Comparison of ENCODE assay signal across 13 cellular contexts in the genomic region with DNA sequence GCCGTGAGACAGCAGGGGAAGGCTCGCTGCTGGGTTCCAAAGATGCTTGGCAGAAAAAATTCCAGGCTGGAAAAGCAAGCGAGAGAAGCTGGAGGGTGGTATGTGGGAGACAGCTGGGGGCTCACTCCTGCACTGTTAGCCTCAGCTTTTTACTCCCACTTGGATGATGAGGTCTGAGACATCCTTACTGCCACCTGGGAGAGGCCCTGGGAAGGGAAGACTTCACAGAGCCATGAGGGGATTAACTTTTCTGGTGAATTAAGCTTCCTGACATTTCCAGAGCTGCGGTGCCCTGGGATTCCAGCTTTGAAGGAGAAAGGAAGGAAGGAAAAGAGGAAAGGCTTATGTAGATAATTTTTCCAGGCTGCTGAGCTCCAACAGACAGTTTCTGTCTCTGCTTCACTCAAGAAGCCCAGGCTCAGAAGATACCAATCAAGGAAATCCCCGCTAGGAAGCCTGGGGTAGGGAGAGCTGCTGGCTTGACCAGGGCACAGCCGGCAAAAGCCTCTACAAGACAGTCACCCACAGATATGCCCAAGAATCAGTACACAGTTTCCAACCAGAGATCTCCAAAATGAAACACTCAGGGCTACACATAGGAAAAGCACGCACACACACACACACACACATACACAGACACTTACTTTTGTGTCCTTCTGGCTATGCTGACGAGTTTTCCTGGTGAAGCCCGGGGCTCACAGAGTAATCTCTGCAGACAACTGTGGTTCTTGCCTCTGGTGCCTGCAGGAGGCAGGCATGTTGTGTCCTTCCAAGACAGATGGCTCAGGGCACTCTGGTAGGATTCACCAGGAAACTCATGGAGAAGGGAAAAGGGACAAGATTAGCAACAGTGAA. TPM values are rescaled to one million over a fixed set of nuclear protein-coding genes. Genes with fewer than 3 reads are reported as not detected.
DNase-seq lines count a peak whose midpoint lies in the region; ATAC-seq and TF ChIP-seq lines count a peak whose summit lies in the region.
"Had no signal": no experiment of that assay in that cellular context is flagged by ENCODE, and none has a peak within 500 bp of the region (broad histone marks: within the 10 kb centered on the region; RNA-seq: fewer than 3 reads in every experiment).

No MANE protein-coding gene starts in this region.

- no peak overlapping the region for H4K91ac ChIP-seq in mesenchymal stem cell (ENCODE audit: low read length)

- no peak for TF ChIP-seq POLR2A in upper lobe of left lung (IDR thresholded peaks at IDR 0.05)

- H2BK120ac ChIP-seq in mesenchymal stem cell (ENCODE audit: low read depth, low read length) = no peak overlapping the region

- H2BK15ac ChIP-seq in mesenchymal stem cell (ENCODE audit: low read depth, poor library complexity, severe bottlenecking) = peak overlapping the region; percentile 70

- H3K4me2 ChIP-seq in mesenchymal stem cell (ENCODE audit: low read length, poor library complexity, severe bottlenecking) = peak overlapping the region; percentile 64

- no peak for TF ChIP-seq EP300 in upper lobe of left lung (IDR thresholded peaks at IDR 0.05)

- H3K27ac ChIP-seq in 22Rv1 (no peak overlapping the region), HUES48 (ENCODE audit: low read depth, low read length) (no peak overlapping the region), mesenchymal stem cell (ENCODE audit: low read length, poor library complexity, severe bottlenecking) (no peak overlapping the region), upper lobe of left lung (no peak overlapping the region)

- peak overlapping the region in 1 of 2 experiments; percentile 67 for H2BK12ac ChIP-seq in mesenchymal stem cell (ENCODE audit: low read length in 2 of 2)

- H3K4me1 ChIP-seq in HUES48 (ENCODE audit: control insufficient read depth, insufficient read depth, low read length) (peaks cover 33% of the 10 kb centered on the region), mesenchymal stem cell (ENCODE audit: control insufficient read depth, insufficient read depth, low read depth, low read length) (peaks cover 16% of the 10 kb centered on the region), upper lobe of left lung (peaks cover 9 to 22% (median 10%) of the 10 kb centered on the region in 4 donors)

- no peak overlapping the region for H2BK5ac ChIP-seq in mesenchymal stem cell (ENCODE audit: low read depth, low read length, poor library complexity, severe bottlenecking)

- H3K36me3 ChIP-seq in HUES48 (ENCODE audit: control insufficient read depth, insufficient read depth, low read length) (no peaks in the 10 kb centered on the region), mesenchymal stem cell (ENCODE audit: control insufficient read depth in 1 of 2, insufficient read depth in 2 of 2, low read depth in 1 of 2, low read length in 2 of 2) (peaks cover 0 to 10% of the 10 kb centered on the region in 2 experiments), upper lobe of left lung (no peaks in the 10 kb centered on the region)

- H3K27me3 ChIP-seq in HUES48 (ENCODE audit: control insufficient read depth, insufficient read depth, low read length) (no peaks in the 10 kb centered on the region), mesenchymal stem cell (ENCODE audit: control insufficient read depth in 1 of 2, insufficient read depth in 1 of 2, low read length in 2 of 2) (peaks cover 0 to 20% of the 10 kb centered on the region in 2 experiments), upper lobe of left lung (no peaks in the 10 kb centered on the region)

- DNase-seq in choroid plexus epithelial cell (ENCODE audit: low read depth) (peak; percentile 27), mesenchymal stem cell (peak; percentile 71), AML-193 (lab: John Stamatoyannopoulos, UW) (no peak), upper lobe of left lung (no peak)
- DNase-seq: CD4-positive, alpha-beta T cell; HCEC 1CT; kidney glomerular epithelial cell; stimulated activated naive CD4-positive, alpha-beta T cell treated with Interleukin-2 at 50 U/mL for 16 hours had no signal

- no peaks in the 10 kb centered on the region for H3K9me3 ChIP-seq in HUES48 (ENCODE audit: control insufficient read depth, insufficient read depth, low read length)
- H3K9me3 ChIP-seq in mesenchymal stem cell (ENCODE audit: control insufficient read depth, low read length) = no peaks in the 10 kb centered on the region
- no peaks in the 10 kb centered on the region for H3K9me3 ChIP-seq in upper lobe of left lung

- H2AFZ ChIP-seq in mesenchymal stem cell (ENCODE audit: low read depth, low read length) = no peak overlapping the region

- peak overlapping the region in 1 of 2 experiments; percentile 2 for H3K4ac ChIP-seq in mesenchymal stem cell (ENCODE audit: low read depth in 1 of 2, low read length in 2 of 2)

- no peak overlapping the region for H3K23ac ChIP-seq in mesenchymal stem cell (ENCODE audit: low read length in 2 of 2)

- H3K9ac ChIP-seq in HUES48 (ENCODE audit: low read depth, low read length) (no peak overlapping the region), mesenchymal stem cell (ENCODE audit: low read length) (peak overlapping the region; percentile 43)

- H3K79me1 ChIP-seq in mesenchymal stem cell (replicated peaks; ENCODE audit: low read length, poor library complexity, severe bottlenecking) = no peaks in the 10 kb centered on the region

- WGBS in mesenchymal stem cell = 53% methylated on average over 9 of the region's 9 CpGs
- 42 to 45% methylated on average over 9 of the region's 9 CpGs for WGBS in upper lobe of left lung, 2 donors

- no peak overlapping the region for H2AK5ac ChIP-seq in mesenchymal stem cell (ENCODE audit: low read length, severe bottlenecking)

- TF ChIP-seq CTCF in 22Rv1 (IDR thresholded peaks at IDR 0.05) (peak; percentile 12; the same call in 1 of the 2 replicates), choroid plexus epithelial cell (conservative IDR thresholded peaks at IDR 0.05; ENCODE audit: low read depth, low read length) (peak; percentile 31), upper lobe of left lung (IDR thresholded peaks at IDR 0.05) (no peak)

- no peak overlapping the region for H3K14ac ChIP-seq in mesenchymal stem cell (ENCODE audit: low read length in 2 of 2)

- no peak for ATAC-seq in activated CD4-positive, CD25-positive, alpha-beta regulatory T cell treated with anti-CD3 and anti-CD28 coated beads, Interleukin-2, amount 50 U/mL, for 24 hours
- ATAC-seq in HG02938 (IDR thresholded peaks at IDR 0.05; ENCODE audit: unreplicated experiment) (no peak), upper lobe of left lung (ENCODE audit: low FRiP score in 2 of 2) (no peak)
- ATAC-seq: SK-N-SH treated with all-trans-retinoic acid at 6 μM for 48 hours had no signal

- no peak overlapping the region for H3K18ac ChIP-seq in mesenchymal stem cell (ENCODE audit: low read depth in 1 of 2, low read length in 2 of 2)

- H3K4me3 ChIP-seq in HUES48 (ENCODE audit: low read depth, low read length) = peak overlapping the region; percentile 48; the same call in 1 of the 2 replicates
- H3K4me3 ChIP-seq in choroid plexus epithelial cell (ENCODE audit: low read depth, low read length) = no peak overlapping the region
- peak overlapping the region in 1 of 2 experiments; percentile 69 for H3K4me3 ChIP-seq in mesenchymal stem cell (ENCODE audit: insufficient read depth in 1 of 2, low read depth in 1 of 2, low read length in 2 of 2)
- H3K4me3 ChIP-seq in upper lobe of left lung = no peak overlapping the region

- no peak overlapping the region for H4K8ac ChIP-seq in mesenchymal stem cell (ENCODE audit: low read length)

RNA-seq across cellular contexts. Expression of a gene that starts 0.9 kb away (rescaled TPM):
- 0.76 TPM for polyA plus RNA-seq in mesenchymal stem cell (2013, experiment 1 of 2)
- 0.48 TPM for polyA plus RNA-seq in mesenchymal stem cell (2013, experiment 2 of 2)
- under 1 TPM in 1 of 6 donors, not detected in 5; 1.00 TPM for total RNA-seq in upper lobe of left lung
- total RNA-seq: CD4-positive, alpha-beta T cell had no signal

RNA-seq across cellular contexts. Expression of a gene that starts 43.7 kb away (rescaled TPM):
- 17.0 TPM for polyA plus RNA-seq in mesenchymal stem cell (2013, experiment 1 of 2)
- polyA plus RNA-seq in mesenchymal stem cell (2013, experiment 2 of 2) = 16.5 TPM
- total RNA-seq in upper lobe of left lung = 100 to 1,000 TPM in 2 of 6 donors, 10 to 100 TPM in 4; 47.9 to 178 (median 61.3) TPM

Comparison
In these comparisons a context has a peak if more than half of its experiments do, and no peak if none do; other contexts are left out.
1. CTCF ChIP-seq: peak in 22Rv1 (single experiment) and choroid plexus epithelial cell (single experiment); none in upper lobe of left lung (0 of 6).
2. DNase-seq: peak in choroid plexus epithelial cell (single experiment) and mesenchymal stem cell (single experiment); none in AML-193 (0 of 2) and upper lobe of left lung (0 of 2).